In genomic region chr4:128848461-128848860, GRCh38 we compare ENCODE assay signal across 1 cellular context.
TF ChIP-seq lines count a peak whose summit lies in the region.

No MANE protein-coding gene starts in this region.

TF ChIP-seq in WTC11, 78 proteins besides CTCF, POLR2A, EP300 and RAD21 (continued from another document):
- TF ChIP-seq ARID4B (CRISPR knock-in tag; IDR thresholded peaks at IDR 0.05; ENCODE audit: borderline replicate concordance) (no peak), E2F1 (CRISPR knock-in tag; IDR thresholded peaks at IDR 0.05) (no peak), RORB (CRISPR knock-in tag; IDR thresholded peaks at IDR 0.05) (no peak), SOX15 (CRISPR knock-in tag; IDR thresholded peaks at IDR 0.05) (no peak), TEAD1 (CRISPR knock-in tag; IDR thresholded peaks at IDR 0.05) (no peak), ZNF671 (CRISPR knock-in tag; IDR thresholded peaks at IDR 0.05) (no peak)
- TF ChIP-seq, protein P1, sequence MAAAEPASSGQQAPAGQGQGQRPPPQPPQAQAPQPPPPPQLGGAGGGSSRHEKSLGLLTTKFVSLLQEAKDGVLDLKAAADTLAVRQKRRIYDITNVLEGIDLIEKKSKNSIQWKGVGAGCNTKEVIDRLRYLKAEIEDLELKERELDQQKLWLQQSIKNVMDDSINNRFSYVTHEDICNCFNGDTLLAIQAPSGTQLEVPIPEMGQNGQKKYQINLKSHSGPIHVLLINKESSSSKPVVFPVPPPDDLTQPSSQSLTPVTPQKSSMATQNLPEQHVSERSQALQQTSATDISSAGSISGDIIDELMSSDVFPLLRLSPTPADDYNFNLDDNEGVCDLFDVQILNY (CRISPR knock-in tag; IDR thresholded peaks at IDR 0.05): no peak
